27 cellular contexts compared by ENCODE assay signal in the genomic region with DNA sequence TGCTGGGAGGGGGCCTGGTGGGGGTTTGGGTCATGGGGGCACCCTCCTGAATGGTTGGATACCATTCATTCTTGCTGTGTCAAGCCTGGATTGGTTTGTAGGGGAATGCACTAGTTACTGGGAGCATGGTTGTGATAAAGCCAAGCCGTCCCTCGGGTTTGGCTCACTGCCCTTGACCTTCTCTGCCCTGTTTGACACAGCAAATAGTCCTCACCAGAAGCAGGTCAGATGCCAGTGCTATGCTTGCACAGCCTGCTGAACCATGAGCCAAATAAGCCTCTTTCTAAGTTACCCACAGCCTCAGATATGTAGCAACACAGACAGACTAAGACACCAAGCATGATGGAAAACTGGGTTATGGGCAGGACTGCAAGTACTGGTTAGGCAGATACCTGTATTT. TPM values are rescaled to one million over a fixed set of nuclear protein-coding genes. Genes with fewer than 3 reads are reported as not detected.
"Had no signal": no experiment of that assay in that cellular context is flagged by ENCODE, and none has a peak within 500 bp of the region (broad histone marks: within the 10 kb centered on the region; RNA-seq: fewer than 3 reads in every experiment).

No MANE protein-coding gene starts in this region.

- H3K4me3 ChIP-seq: lung, mucosa of descending colon, ovary, right atrium auricular region, sigmoid colon, spleen, suprapubic skin, thoracic aorta, tibial artery, uterus had no signal

- ATAC-seq: left colon; mucosa of descending colon; naive thymus-derived CD4-positive, alpha-beta T cell; natural killer cell treated with Interleukin-12 subunit alpha and Interleukin-12 subunit beta and Interleukin-15 and Interleukin-18, amount 100 ng/mL, for 72 hours; stimulated activated effector memory CD8-positive, alpha-beta T cell treated with anti-CD3 and anti-CD28 coated beads, Interleukin-12 subunit alpha, Interleukin-12 subunit beta, amount 100 ng/mL, for 72 hours had no signal

- H3K27ac ChIP-seq: ovary, right atrium auricular region, sigmoid colon, spleen, suprapubic skin, thoracic aorta, tibial artery, uterus had no signal

- FAIRE-seq: islet of Langerhans, kidney, small intestine had no signal

- H3K9me3 ChIP-seq: ovary, suprapubic skin, thoracic aorta, tibial artery, uterus had no signal

- H3K36me3 ChIP-seq: ovary, uterus had no signal

- DNase-seq: hypothalamus; immature natural killer cell; kidney; left colon; midbrain; mucosa of descending colon; naive thymus-derived CD4-positive, alpha-beta T cell; sigmoid colon; small intestine; spleen; stimulated activated CD4-positive, alpha-beta T cell treated with anti-CD3 and anti-CD28 coated beads, Interleukin-4, amount 100 ng/mL, for 24 hours; stimulated activated naive CD4-positive, alpha-beta T cell; tibial artery; uterus had no signal

- H3K4me1 ChIP-seq: right atrium auricular region, sigmoid colon, suprapubic skin, tibial artery, uterus had no signal

- H3K27me3 ChIP-seq: ovary, right atrium auricular region, sigmoid colon, spleen, suprapubic skin, tibial artery, uterus had no signal

RNA-seq across cellular contexts. Expression of a gene that starts 31.8 kb away (rescaled TPM):
- total RNA-seq: myocyte, omental fat pad, renal cortical epithelial cell, sigmoid colon, subcutaneous adipose tissue, uterus had no signal
- polyA plus RNA-seq: immature natural killer cell, neural cell had no signal
